1 cellular context compared by ENCODE assay signal in the genomic region with DNA sequence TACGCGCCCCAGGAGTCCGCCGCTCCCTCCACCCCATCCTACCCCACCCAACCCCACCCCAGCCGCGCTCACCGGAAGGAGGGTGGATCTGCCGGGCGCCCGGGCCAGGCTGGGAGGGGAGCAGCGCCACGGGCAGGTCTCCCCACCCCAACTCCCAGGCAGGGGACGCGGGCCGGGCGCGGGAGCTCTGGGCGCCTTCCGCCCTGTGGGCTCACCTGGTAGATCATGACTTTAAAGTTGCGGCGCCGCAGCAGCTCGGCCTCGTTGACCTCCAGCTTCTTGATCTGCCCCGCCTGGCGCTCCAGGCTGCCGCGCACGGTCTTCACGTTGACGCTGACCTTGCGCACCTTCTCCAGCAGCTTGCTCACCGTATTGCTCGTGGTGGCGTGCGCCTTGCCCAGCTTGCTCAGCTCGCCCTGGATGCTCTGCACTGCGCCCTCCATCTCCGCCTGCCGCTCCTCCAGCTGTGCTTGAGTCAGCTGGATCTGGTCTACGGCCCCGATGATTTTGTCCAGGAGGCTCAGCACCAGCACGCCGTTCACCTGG.
A peak's percentile ranks its signal among the peaks of the same experiment; 100 is the strongest.
TF ChIP-seq lines count a peak whose summit lies in the region.

No MANE protein-coding gene starts in this region.

TF ChIP-seq in HepG2, 621 proteins besides CTCF, POLR2A, EP300 and RAD21 (continued from another document and continues in another):
- TF ChIP-seq GZF1 (CRISPR knock-in tag; IDR thresholded peaks at IDR 0.05): 0 out of 2 replicates have a peak, but pooled peaks have one; percentile 71
- 0 out of 2 replicates have a peak, but pooled peaks have one; percentile 14 for TF ChIP-seq POGZ (CRISPR knock-in tag; IDR thresholded peaks at IDR 0.05)
- TF ChIP-seq DNMT3B (CRISPR knock-in tag; conservative IDR thresholded peaks at IDR 0.05): no peak
- TF ChIP-seq ZNF12 (CRISPR knock-in tag; IDR thresholded peaks at IDR 0.05): no peak
- TF ChIP-seq ARID2 (CRISPR knock-in tag; IDR thresholded peaks at IDR 0.05; ENCODE audit: borderline replicate concordance): peak; percentile 81; the same call in 1 of the 2 replicates
- no peak for TF ChIP-seq DR1 (CRISPR knock-in tag; IDR thresholded peaks at IDR 0.05)
- TF ChIP-seq, protein P1, sequence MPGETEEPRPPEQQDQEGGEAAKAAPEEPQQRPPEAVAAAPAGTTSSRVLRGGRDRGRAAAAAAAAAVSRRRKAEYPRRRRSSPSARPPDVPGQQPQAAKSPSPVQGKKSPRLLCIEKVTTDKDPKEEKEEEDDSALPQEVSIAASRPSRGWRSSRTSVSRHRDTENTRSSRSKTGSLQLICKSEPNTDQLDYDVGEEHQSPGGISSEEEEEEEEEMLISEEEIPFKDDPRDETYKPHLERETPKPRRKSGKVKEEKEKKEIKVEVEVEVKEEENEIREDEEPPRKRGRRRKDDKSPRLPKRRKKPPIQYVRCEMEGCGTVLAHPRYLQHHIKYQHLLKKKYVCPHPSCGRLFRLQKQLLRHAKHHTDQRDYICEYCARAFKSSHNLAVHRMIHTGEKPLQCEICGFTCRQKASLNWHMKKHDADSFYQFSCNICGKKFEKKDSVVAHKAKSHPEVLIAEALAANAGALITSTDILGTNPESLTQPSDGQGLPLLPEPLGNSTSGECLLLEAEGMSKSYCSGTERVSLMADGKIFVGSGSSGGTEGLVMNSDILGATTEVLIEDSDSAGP (CRISPR knock-in tag; IDR thresholded peaks at IDR 0.05; ENCODE audit: borderline replicate concordance): no peak
- TF ChIP-seq NFIC (IDR thresholded peaks at IDR 0.05; ENCODE audit: low read length): no peak
- TF ChIP-seq SUZ12 (IDR thresholded peaks at IDR 0.05; ENCODE audit: low read depth, low read length): no peak
- TF ChIP-seq, protein P2, sequence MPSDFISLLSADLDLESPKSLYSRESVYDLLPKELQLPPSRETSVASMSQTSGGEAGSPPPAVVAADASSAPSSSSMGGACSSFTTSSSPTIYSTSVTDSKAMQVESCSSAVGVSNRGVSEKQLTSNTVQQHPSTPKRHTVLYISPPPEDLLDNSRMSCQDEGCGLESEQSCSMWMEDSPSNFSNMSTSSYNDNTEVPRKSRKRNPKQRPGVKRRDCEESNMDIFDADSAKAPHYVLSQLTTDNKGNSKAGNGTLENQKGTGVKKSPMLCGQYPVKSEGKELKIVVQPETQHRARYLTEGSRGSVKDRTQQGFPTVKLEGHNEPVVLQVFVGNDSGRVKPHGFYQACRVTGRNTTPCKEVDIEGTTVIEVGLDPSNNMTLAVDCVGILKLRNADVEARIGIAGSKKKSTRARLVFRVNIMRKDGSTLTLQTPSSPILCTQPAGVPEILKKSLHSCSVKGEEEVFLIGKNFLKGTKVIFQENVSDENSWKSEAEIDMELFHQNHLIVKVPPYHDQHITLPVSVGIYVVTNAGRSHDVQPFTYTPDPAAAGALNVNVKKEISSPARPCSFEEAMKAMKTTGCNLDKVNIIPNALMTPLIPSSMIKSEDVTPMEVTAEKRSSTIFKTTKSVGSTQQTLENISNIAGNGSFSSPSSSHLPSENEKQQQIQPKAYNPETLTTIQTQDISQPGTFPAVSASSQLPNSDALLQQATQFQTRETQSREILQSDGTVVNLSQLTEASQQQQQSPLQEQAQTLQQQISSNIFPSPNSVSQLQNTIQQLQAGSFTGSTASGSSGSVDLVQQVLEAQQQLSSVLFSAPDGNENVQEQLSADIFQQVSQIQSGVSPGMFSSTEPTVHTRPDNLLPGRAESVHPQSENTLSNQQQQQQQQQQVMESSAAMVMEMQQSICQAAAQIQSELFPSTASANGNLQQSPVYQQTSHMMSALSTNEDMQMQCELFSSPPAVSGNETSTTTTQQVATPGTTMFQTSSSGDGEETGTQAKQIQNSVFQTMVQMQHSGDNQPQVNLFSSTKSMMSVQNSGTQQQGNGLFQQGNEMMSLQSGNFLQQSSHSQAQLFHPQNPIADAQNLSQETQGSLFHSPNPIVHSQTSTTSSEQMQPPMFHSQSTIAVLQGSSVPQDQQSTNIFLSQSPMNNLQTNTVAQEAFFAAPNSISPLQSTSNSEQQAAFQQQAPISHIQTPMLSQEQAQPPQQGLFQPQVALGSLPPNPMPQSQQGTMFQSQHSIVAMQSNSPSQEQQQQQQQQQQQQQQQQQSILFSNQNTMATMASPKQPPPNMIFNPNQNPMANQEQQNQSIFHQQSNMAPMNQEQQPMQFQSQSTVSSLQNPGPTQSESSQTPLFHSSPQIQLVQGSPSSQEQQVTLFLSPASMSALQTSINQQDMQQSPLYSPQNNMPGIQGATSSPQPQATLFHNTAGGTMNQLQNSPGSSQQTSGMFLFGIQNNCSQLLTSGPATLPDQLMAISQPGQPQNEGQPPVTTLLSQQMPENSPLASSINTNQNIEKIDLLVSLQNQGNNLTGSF (CRISPR knock-in tag; IDR thresholded peaks at IDR 0.05): no peak
- TF ChIP-seq SRSF4 (IDR thresholded peaks at IDR 0.05; ENCODE audit: low read depth, low read length, poor library complexity, severe bottlenecking): no peak
- TF ChIP-seq KLF12 (CRISPR knock-in tag; IDR thresholded peaks at IDR 0.05; ENCODE audit: borderline replicate concordance): no peak
- no peak for TF ChIP-seq NBN (conservative IDR thresholded peaks at IDR 0.05)
- no peak for TF ChIP-seq MLX (CRISPR knock-in tag; IDR thresholded peaks at IDR 0.05)
- no peak for TF ChIP-seq PHB2 (IDR thresholded peaks at IDR 0.05; ENCODE audit: partially characterized antibody)
- TF ChIP-seq BCL3 (CRISPR knock-in tag; IDR thresholded peaks at IDR 0.05): peak; percentile 52; the same call in 1 of the 2 replicates
- TF ChIP-seq ZNF564 (CRISPR knock-in tag; IDR thresholded peaks at IDR 0.05): 0 out of 2 replicates have a peak, but pooled peaks have one; percentile 55
- TF ChIP-seq ZBTB34 (CRISPR knock-in tag; IDR thresholded peaks at IDR 0.05): peak; percentile 17; the same call in 1 of the 2 replicates
- peak; percentile 88 for TF ChIP-seq HNRNPLL (IDR thresholded peaks at IDR 0.05; ENCODE audit: low read depth, low read length, poor library complexity, severe bottlenecking)
- TF ChIP-seq TMF1 (CRISPR knock-in tag; IDR thresholded peaks at IDR 0.05; ENCODE audit: low read depth): 0 out of 2 replicates have a peak, but pooled peaks have one; percentile 57
- TF ChIP-seq ZNF768 (CRISPR knock-in tag; IDR thresholded peaks at IDR 0.05): 0 out of 2 replicates have a peak, but pooled peaks have one; percentile 45
- TF ChIP-seq ZMYM4 (CRISPR knock-in tag; IDR thresholded peaks at IDR 0.05): no peak
- TF ChIP-seq MEF2D (CRISPR knock-in tag; IDR thresholded peaks at IDR 0.05): no peak
- peak; percentile 31; the same call in 1 of the 2 replicates for TF ChIP-seq ZNF232 (CRISPR knock-in tag; IDR thresholded peaks at IDR 0.05; ENCODE audit: borderline replicate concordance)
- no peak for TF ChIP-seq ATF5 (CRISPR knock-in tag; IDR thresholded peaks at IDR 0.05; ENCODE audit: low read depth)
- TF ChIP-seq ZNF790 (CRISPR knock-in tag; IDR thresholded peaks at IDR 0.05; ENCODE audit: borderline replicate concordance): no peak
- peak; percentile 3; the same call in 1 of the 2 replicates for TF ChIP-seq FOXO1 (CRISPR knock-in tag; IDR thresholded peaks at IDR 0.05)
- no peak for TF ChIP-seq HMGXB3 (CRISPR knock-in tag; IDR thresholded peaks at IDR 0.05; ENCODE audit: borderline replicate concordance)
- TF ChIP-seq ZNF460 (CRISPR knock-in tag; IDR thresholded peaks at IDR 0.05; ENCODE audit: borderline replicate concordance): no peak
- TF ChIP-seq THAP7 (CRISPR knock-in tag; IDR thresholded peaks at IDR 0.05): 0 out of 2 replicates have a peak, but pooled peaks have one; percentile 34
- TF ChIP-seq HNRNPH1 (optimal IDR thresholded peaks at IDR 0.05; ENCODE audit: low read depth, low read length): no peak
- TF ChIP-seq KLF6 (CRISPR knock-in tag; IDR thresholded peaks at IDR 0.05): no peak
- no peak for TF ChIP-seq HOXA7 (CRISPR knock-in tag; IDR thresholded peaks at IDR 0.05)
- TF ChIP-seq ZNF616 (CRISPR knock-in tag; IDR thresholded peaks at IDR 0.05; ENCODE audit: low read depth): peak; percentile 59; the same call in 1 of the 2 replicates
- no peak for TF ChIP-seq FOXJ3 (CRISPR knock-in tag; IDR thresholded peaks at IDR 0.05; ENCODE audit: borderline replicate concordance)
- no peak for TF ChIP-seq ZIK1 (CRISPR knock-in tag; IDR thresholded peaks at IDR 0.05; ENCODE audit: borderline replicate concordance, low read depth)
- 0 out of 2 replicates have a peak, but pooled peaks have one; percentile 26 for TF ChIP-seq ZNF558 (CRISPR knock-in tag; IDR thresholded peaks at IDR 0.05; ENCODE audit: borderline replicate concordance)
- peak; percentile 17 for TF ChIP-seq TAF15 (IDR thresholded peaks at IDR 0.05; ENCODE audit: low read depth, low read length, poor library complexity, severe bottlenecking)
- peak; percentile 67; the same call in 1 of the 2 replicates for TF ChIP-seq CSRNP1 (CRISPR knock-in tag; IDR thresholded peaks at IDR 0.05)
- no peak for TF ChIP-seq SMARCC2 (IDR thresholded peaks at IDR 0.05)
- TF ChIP-seq PTBP1 (IDR thresholded peaks at IDR 0.05; ENCODE audit: low read depth, low read length, poor library complexity, severe bottlenecking): peak; percentile 39
- peak; percentile 96; the same call in 1 of the 2 replicates for TF ChIP-seq SNAI1 (CRISPR knock-in tag; IDR thresholded peaks at IDR 0.05; ENCODE audit: borderline replicate concordance)
- no peak for TF ChIP-seq ETV6 (CRISPR knock-in tag; conservative IDR thresholded peaks at IDR 0.05)
